In genomic region chr19:7224205-7224833, GRCh38 we compare ENCODE assay signal across 10 cellular contexts.
DNase-seq lines count a peak whose midpoint lies in the region; ATAC-seq, FAIRE-seq and TF ChIP-seq lines count a peak whose summit lies in the region.
"Had no signal": no experiment of that assay in that cellular context is flagged by ENCODE, and none has a peak within 500 bp of the region (broad histone marks: within the 10 kb centered on the region; RNA-seq: fewer than 3 reads in every experiment).

No MANE protein-coding gene starts in this region.

- H3K4me1 ChIP-seq in GM12878 (ENCODE audit: control insufficient read depth, insufficient read depth, low read length): peaks cover 30% of the 10 kb centered on the region

- H3K9me3 ChIP-seq in GM12878 (replicated peaks; ENCODE audit: control insufficient read depth, insufficient read depth, low read length): no peaks in the 10 kb centered on the region; the same call in 1 of the 3 replicates

- WGBS in GM12878 (ENCODE audit: insufficient coverage, insufficient replicate concordance, low lambda C conversion rate, missing lambda C conversion rate): 79% methylated on average over 20 of the region's 20 CpGs

- H3K9ac ChIP-seq in GM12878 (ENCODE audit: control insufficient read depth, insufficient read depth, low read length): no peak overlapping the region

- SMC1A ChIA-PET in GM12878 (lab: Charles Lee; ENCODE audit: uncharacterized antibody, unreplicated experiment): interaction anchor here (0.6 to 2.2 kb wide), 10 partner anchors 13 to 203 kb away, joined by 3 to 6 read pairs (median 3); no protein-coding TSS in a partner anchor

- no peak for TF ChIP-seq POLR2A in GM12878 (IDR thresholded peaks at IDR 0.05; ENCODE audit: low read depth, low read length)

- BruUV-seq in GM12878 (replicated peaks; lab: Mats Ljungman, UMichigan): no TSS peak

- ATAC-seq in GM12878: peak; percentile 53
- peak; percentile 73 for ATAC-seq in sciatic nerve
- ATAC-seq: CD8-positive, alpha-beta T cell had no signal

- H3K36me3 ChIP-seq in GM12878 (ENCODE audit: control insufficient read depth in 2 of 2, insufficient read depth in 2 of 2, low read length in 1 of 2): no peaks in the 10 kb centered on the region; a peak in 2 of 4 replicates

- peak; percentile 23 for DNase-seq in ELF-1 (ENCODE audit: low read depth, low spot score)
- no peak for DNase-seq in GM12878 (ENCODE audit: low read depth, low spot score)
- DNase-seq in iris pigment epithelial cell (ENCODE audit: low read depth): peak; percentile 39
- DNase-seq in sciatic nerve (ENCODE audit: low spot score): no peak
- DNase-seq in MV-4-11 (lab: John Stamatoyannopoulos, UW): no peak
- no peak for DNase-seq in iPS-NIHi7 (ENCODE audit: extremely low spot score)
- DNase-seq in NCI-H1694 (lab: John Stamatoyannopoulos, UW): no peak
- no peak for DNase-seq in cerebellar nuclear complex (lab: John Stamatoyannopoulos, UW)
- DNase-seq: CD8-positive, alpha-beta T cell; OCI-M1 had no signal

- TF ChIP-seq RAD21 in GM12878 (IDR thresholded peaks at IDR 0.05; ENCODE audit: insufficient read depth, low read depth, low read length): no peak

- CTCF ChIA-PET in GM12878 (lab: Yijun Ruan, JAX): interaction anchor here (0.6 to 1.4 kb wide), 3 partner anchors 15 to 173 kb away, joined by 3 to 5 read pairs (median 3); no protein-coding TSS in a partner anchor

- H3K27me3 ChIP-seq in GM12878 (replicated peaks in 1 of 2; ENCODE audit: control insufficient read depth in 2 of 2, insufficient read depth in 2 of 2, low read length in 1 of 2): no peaks in the 10 kb centered on the region

- RAD21 ChIA-PET in GM12878 (lab: Charles Lee; ENCODE audit: unreplicated experiment): interaction anchor here (0.8 to 1.7 kb wide), 9 partner anchors 18 to 124 kb away, joined by 3 to 8 read pairs (median 3); partner anchors contain the start of gene ARHGEF18

- TF ChIP-seq CTCF in GM12878 (IDR thresholded peaks at IDR 0.05 in 2 of 3, conservative IDR thresholded peaks at IDR 0.05 in 1 of 3; ENCODE audit: control insufficient read depth in 2 of 3, extremely low read depth in 1 of 3, insufficient read depth in 1 of 3, low read depth in 3 of 3, low read length in 3 of 3): no peak

- in situ Hi-C loops in GM12878 (cut with MboI): no loop called here

- no peak overlapping the region for H2AFZ ChIP-seq in GM12878 (ENCODE audit: control insufficient read depth, low read depth, low read length)

- FAIRE-seq in GM12878 (lab: Jason Lieb, UNC): no peak

- no peak for TF ChIP-seq EP300 in GM12878 (IDR thresholded peaks at IDR 0.05; ENCODE audit: borderline replicate concordance in 1 of 2, control insufficient read depth in 1 of 2, low read depth in 2 of 2, low read length in 2 of 2)

- peaks cover 48% of the 10 kb centered on the region for H3K79me2 ChIP-seq in GM12878 (ENCODE audit: control insufficient read depth, insufficient read depth, low read length)

- POLR2A ChIA-PET in GM12878 (lab: Charles Lee): interaction anchor here (0.6 to 1.0 kb wide), 4 partner anchors 18 to 54 kb away, joined by 3 to 6 read pairs (median 4); no protein-coding TSS in a partner anchor

- intact Hi-C loops in GM12878 (cut with micrococcal nuclease; ENCODE audit: unreplicated experiment): no loop called here
- intact Hi-C loops in sciatic nerve (cut with DNase I): no loop called here

- H3K4me2 ChIP-seq in GM12878 (ENCODE audit: control insufficient read depth, insufficient read depth): no peak overlapping the region

- H4K20me1 ChIP-seq in GM12878 (ENCODE audit: control insufficient read depth, insufficient read depth): no peaks in the 10 kb centered on the region; the same call in 1 of the 2 replicates

- peak overlapping the region; percentile 42; the same call in 1 of the 2 replicates for H3K27ac ChIP-seq in GM12878 (ENCODE audit: control insufficient read depth, insufficient read depth)

- no peak overlapping the region for H3K4me3 ChIP-seq in GM12878

TF ChIP-seq in GM12878, 131 proteins besides CTCF, POLR2A, EP300 and RAD21 (continues in another document):
- TF ChIP-seq IKZF1 (conservative IDR thresholded peaks at IDR 0.05) (peak; percentile 44; the same call in 1 of the 2 replicates), ZNF687 (IDR thresholded peaks at IDR 0.05) (no peak), POU2F2 (IDR thresholded peaks at IDR 0.05; ENCODE audit: borderline replicate concordance, low read depth, low read length) (peak; percentile 57; the same call in 1 of the 3 replicates), ZBTB33 (IDR thresholded peaks at IDR 0.05) (0 out of 2 replicates have a peak, but pooled peaks have one; percentile 39), BHLHE40 (IDR thresholded peaks at IDR 0.05; ENCODE audit: borderline replicate concordance in 1 of 2, low read depth in 2 of 2, low read length in 1 of 2) (peak in 1 of 2 experiments; percentile 27; a peak in 1 of 4 replicates), IKZF2 (IDR thresholded peaks at IDR 0.05) (peak in 1 of 2 experiments; percentile 45; a peak in 3 of 4 replicates), ZNF384 (IDR thresholded peaks at IDR 0.05; ENCODE audit: borderline replicate concordance, low read depth, low read length) (peak; percentile 56; the same call in 1 of the 2 replicates), SMC3 (IDR thresholded peaks at IDR 0.05; ENCODE audit: borderline replicate concordance, low read length) (no peak), WRNIP1 (IDR thresholded peaks at IDR 0.05; ENCODE audit: borderline replicate concordance, low read depth, low read length) (0 out of 2 replicates have a peak, but pooled peaks have one; percentile 7), ASH2L (IDR thresholded peaks at IDR 0.05; ENCODE audit: borderline replicate concordance, low read depth) (no peak), CHD2 (IDR thresholded peaks at IDR 0.05; ENCODE audit: borderline replicate concordance, low read depth, low read length) (no peak), BMI1 (IDR thresholded peaks at IDR 0.05; ENCODE audit: borderline replicate concordance) (no peak), RELB (IDR thresholded peaks at IDR 0.05; ENCODE audit: low read depth) (0 out of 2 replicates have a peak, but pooled peaks have one; percentile 31), YY1 (IDR thresholded peaks at IDR 0.05; ENCODE audit: low read depth, low read length) (no peak)

Comparison
In these comparisons a context has a peak if more than half of its experiments do, and no peak if none do; other contexts are left out.
1. DNase-seq: peak in ELF-1 (single experiment) and iris pigment epithelial cell (single experiment); none in GM12878 (single experiment), sciatic nerve (single experiment), MV-4-11 (single experiment), iPS-NIHi7 (single experiment), NCI-H1694 (single experiment) and cerebellar nuclear complex (0 of 2).